10 cellular contexts compared by ENCODE assay signal in genomic region chr9:71897573-71897972, GRCh38. TPM values are rescaled to one million over a fixed set of nuclear protein-coding genes. Genes with fewer than 3 reads are reported as not detected.
DNase-seq lines count a peak whose midpoint lies in the region; ATAC-seq, FAIRE-seq and TF ChIP-seq lines count a peak whose summit lies in the region.
"Had no signal": no experiment of that assay in that cellular context is flagged by ENCODE, and none has a peak within 500 bp of the region (broad histone marks: within the 10 kb centered on the region; RNA-seq: fewer than 3 reads in every experiment).

No MANE protein-coding gene starts in this region.

- H3K36me3 ChIP-seq in K562 (ENCODE audit: control insufficient read depth, insufficient read depth, low read length): no peaks in the 10 kb centered on the region
- H3K36me3 ChIP-seq in upper lobe of left lung: no peaks in the 10 kb centered on the region
- H3K36me3 ChIP-seq in SK-N-SH (replicated peaks in 1 of 2; ENCODE audit: control insufficient read depth in 1 of 2, insufficient read depth in 2 of 2, low read length in 1 of 2): no peaks in the 10 kb centered on the region
- H3K36me3 ChIP-seq: tibial artery had no signal

- DNase-seq in GM10248 (ENCODE audit: extremely low spot score) (peak; percentile 34), K562 (ENCODE audit: extremely low read depth in 1 of 4, low spot score in 3 of 4) (no peak), upper lobe of left lung (no peak), GM10266 (ENCODE audit: extremely low spot score) (no peak), epidermal melanocyte (ENCODE audit: insufficient read length, low spot score) (no peak), SK-N-SH (no peak)
- DNase-seq: NCI-H1048, tibial artery had no signal

- H3K79me2 ChIP-seq in K562 (ENCODE audit: control insufficient read depth, insufficient read depth, low read length) (peaks cover 80% of the 10 kb centered on the region), SK-N-SH (ENCODE audit: insufficient read depth) (peaks cover 82% of the 10 kb centered on the region)

- H2AFZ ChIP-seq in K562 (ENCODE audit: low read depth, low read length): no peak overlapping the region
- no peak overlapping the region for H2AFZ ChIP-seq in SK-N-SH (ENCODE audit: low read depth)

- no peak for TF ChIP-seq EP300 in K562 (IDR thresholded peaks at IDR 0.05; ENCODE audit: low read length)
- no peak for TF ChIP-seq EP300 in upper lobe of left lung (IDR thresholded peaks at IDR 0.05)
- TF ChIP-seq EP300 in SK-N-SH (IDR thresholded peaks at IDR 0.05; ENCODE audit: borderline replicate concordance in 1 of 2, low read depth in 1 of 2, low read length in 1 of 2): no peak

- peaks cover 0 to 4% of the 10 kb centered on the region in 2 experiments; a peak in 3 of 5 replicates for H3K4me1 ChIP-seq in K562 (replicated peaks in 1 of 2; ENCODE audit: control insufficient read depth in 2 of 2, insufficient read depth in 2 of 2, low read length in 2 of 2)
- H3K4me1 ChIP-seq in upper lobe of left lung: peaks cover 20 to 36% (median 24%) of the 10 kb centered on the region in 4 donors
- no peaks in the 10 kb centered on the region; a peak in 2 of 4 replicates for H3K4me1 ChIP-seq in SK-N-SH (ENCODE audit: control insufficient read depth in 1 of 2, insufficient read depth in 2 of 2, low read depth in 1 of 2, low read length in 1 of 2)

- intact Hi-C loops in K562 (cut with micrococcal nuclease): no loop called here

- no peak overlapping the region for H3K27ac ChIP-seq in K562 (ENCODE audit: extremely low read depth, low read depth, low read length)
- H3K27ac ChIP-seq in upper lobe of left lung: no peak overlapping the region
- no peak overlapping the region for H3K27ac ChIP-seq in SK-N-SH (ENCODE audit: low read depth in 2 of 2, low read length in 1 of 2)
- H3K27ac ChIP-seq: tibial artery had no signal

- no peak for FAIRE-seq in K562 (lab: Jason Lieb, UNC)

- H3K9me3 ChIP-seq in K562 (replicated peaks; ENCODE audit: control insufficient read depth, insufficient read depth, low read depth, low read length) (no peaks in the 10 kb centered on the region), upper lobe of left lung (no peaks in the 10 kb centered on the region), SK-N-SH (no peaks in the 10 kb centered on the region)
- H3K9me3 ChIP-seq: tibial artery had no signal

- no peaks in the 10 kb centered on the region for H3K9me1 ChIP-seq in K562 (ENCODE audit: control insufficient read depth, insufficient read depth, low read length)

- ATAC-seq in GM21390 (IDR thresholded peaks at IDR 0.05; ENCODE audit: unreplicated experiment) (peak; percentile 55), HG03571 (IDR thresholded peaks at IDR 0.05; ENCODE audit: unreplicated experiment) (peak; percentile 44), K562 (no peak), upper lobe of left lung (ENCODE audit: low FRiP score in 2 of 2) (no peak)

- H3F3A ChIP-seq in SK-N-SH (replicated peaks; ENCODE audit: insufficient read depth): no peaks in the 10 kb centered on the region

- in situ Hi-C loops in K562 (cut with MboI): no loop called here

- H3K27me3 ChIP-seq in K562 (ENCODE audit: control insufficient read depth in 2 of 2, insufficient read depth in 2 of 2, low read length in 2 of 2) (no peaks in the 10 kb centered on the region), upper lobe of left lung (no peaks in the 10 kb centered on the region), SK-N-SH (ENCODE audit: insufficient read depth) (no peaks in the 10 kb centered on the region)
- H3K27me3 ChIP-seq: tibial artery had no signal

- H3K4me2 ChIP-seq in K562 (ENCODE audit: insufficient read depth, low read length) (no peak overlapping the region), SK-N-SH (no peak overlapping the region)

- POLR2A ChIA-PET in GM10248 (lab: Yijun Ruan, JAX): no interaction called here
- POLR2A ChIA-PET in K562 (lab: Yijun Ruan, JAX): no interaction called here
- POLR2A ChIA-PET in SK-N-SH (lab: Yijun Ruan, JAX): no interaction called here

- CTCF ChIA-PET in GM10248 (lab: Yijun Ruan, JAX): interaction anchor here (2.2 kb wide), 1 partner anchor 10 kb away, joined by 10 read pairs; no protein-coding TSS in a partner anchor
- CTCF ChIA-PET in K562 (lab: Yijun Ruan, JAX; ENCODE audit: low intra/inter-chr PET ratio): no interaction called here
- CTCF ChIA-PET in SK-N-SH (lab: Yijun Ruan, JAX): no interaction called here

- H3K9ac ChIP-seq in K562 (ENCODE audit: insufficient read depth in 1 of 2, low read depth in 2 of 2, low read length in 2 of 2) (no peak overlapping the region), SK-N-SH (no peak overlapping the region)

- H3K4me3 ChIP-seq in K562 (no peak overlapping the region), upper lobe of left lung (no peak overlapping the region), SK-N-SH (ENCODE audit: low read depth in 2 of 2, low read length in 1 of 2) (no peak overlapping the region)
- H3K4me3 ChIP-seq: tibial artery had no signal

- BruUV-seq in K562 (replicated peaks; lab: Mats Ljungman, UMichigan): no TSS peak

- TF ChIP-seq POLR2A in K562 (conservative IDR thresholded peaks at IDR 0.05): no peak
- TF ChIP-seq POLR2A in upper lobe of left lung (IDR thresholded peaks at IDR 0.05): no peak

- no peaks in the 10 kb centered on the region for H3K9me2 ChIP-seq in SK-N-SH

- TF ChIP-seq CTCF in GM10248 (IDR thresholded peaks at IDR 0.05; ENCODE audit: control extremely low read depth, extremely low read depth, low read depth, missing control alignments): no peak
- no peak for TF ChIP-seq CTCF in K562 (IDR thresholded peaks at IDR 0.05 in 2 of 3, conservative IDR thresholded peaks at IDR 0.05 in 1 of 3; ENCODE audit: insufficient read depth in 2 of 3, low read depth in 1 of 3, low read length in 3 of 3)
- no peak for TF ChIP-seq CTCF in upper lobe of left lung (IDR thresholded peaks at IDR 0.05)
- TF ChIP-seq CTCF in GM10266 (IDR thresholded peaks at IDR 0.05; ENCODE audit: control insufficient read depth, insufficient read depth, low read depth, missing control alignments): no peak
- TF ChIP-seq CTCF in SK-N-SH (IDR thresholded peaks at IDR 0.05): no peak

- 75% methylated on average over 1 of the region's 1 CpG for WGBS in K562 (ENCODE audit: insufficient coverage, low coverage, missing lambda C conversion rate)
- 57 to 62% methylated on average over 1 of the region's 1 CpG for WGBS in upper lobe of left lung, 2 donors
- WGBS in SK-N-SH (ENCODE audit: low lambda C conversion rate): 94% methylated on average over 1 of the region's 1 CpG

- no peaks in the 10 kb centered on the region for H4K20me1 ChIP-seq in K562 (replicated peaks; ENCODE audit: control insufficient read depth, insufficient read depth, low read length)
- peaks cover 62% of the 10 kb centered on the region for H4K20me1 ChIP-seq in SK-N-SH (ENCODE audit: insufficient read depth)

- no peak for TF ChIP-seq RAD21 in K562 (CRISPR knock-in tag; conservative IDR thresholded peaks at IDR 0.05 in 1 of 2, IDR thresholded peaks at IDR 0.05 in 1 of 2)
- no peak for TF ChIP-seq RAD21 in SK-N-SH (IDR thresholded peaks at IDR 0.05; ENCODE audit: low read length)

TF ChIP-seq in K562, 482 proteins besides CTCF, POLR2A, EP300 and RAD21 (continues in another document):
- no peak for TF ChIP-seq CXXC5 (CRISPR knock-in tag; IDR thresholded peaks at IDR 0.05)

RNA-seq across cellular contexts. Expression of gene ABHD17B, which starts 13.4 kb away (rescaled TPM):
- total RNA-seq in K562 (2011; cell fraction: chromatin; rRNA removed; ENCODE audit: low replicate concordance): 9.9 and 14.4 TPM in 2 replicates
- total RNA-seq in K562 (2011; cell fraction: nucleolus; rRNA removed): 4.2 and 5.1 TPM in 2 replicates
- total RNA-seq in K562 (2011; cell fraction: nucleoplasm; rRNA removed): 6.3 and 9.3 TPM in 2 replicates
- total RNA-seq in K562 (2014; rRNA removed): 7.6 and 10.1 TPM in 2 replicates
- 13.4 and 13.9 TPM in 2 replicates for total RNA-seq in K562 (2014; rRNA removed; fragmentation: Illumina TruSeq; extraction: Trizol)
- total RNA-seq in K562 (2015; rRNA removed; fragmentation: Illumina TruSeq; extraction: Trizol): 13.2 and 13.5 TPM in 2 replicates
- 11.9 and 14.2 TPM in 2 replicates for total RNA-seq in K562 (2021)
- polyA plus RNA-seq in K562 (2011; rRNA removed): 12.1 and 12.8 TPM in 2 replicates
- 6.6 and 10.2 TPM in 2 replicates for polyA plus RNA-seq in K562 (2011; cell fraction: cytosol; rRNA removed)
- polyA plus RNA-seq in K562 (2011; cell fraction: nucleus; rRNA removed): 3.5 and 5.6 TPM in 2 replicates
- 6.1 and 7.0 TPM in 2 replicates for polyA plus RNA-seq in K562 (2012)
- 7.8 and 8.6 TPM in 2 replicates for polyA plus RNA-seq in K562 (2014; fragmentation: Illumina TruSeq; extraction: Trizol)
- polyA plus RNA-seq in K562 (2014; fragmentation: Nextera tagmentation; extraction: Ambion mirVana): 1 to 10 TPM; 1.9 to 3.3 TPM
- polyA plus RNA-seq in K562 (2014; rRNA removed): 8.8 and 10.4 TPM in 2 replicates
- 31.1 and 36.0 TPM in 2 replicates for polyA minus RNA-seq in K562 (2011; rRNA and poly(A)+ RNA removed)
- polyA minus RNA-seq in K562 (2011; cell fraction: cytosol; rRNA and poly(A)+ RNA removed): 8.7 and 10.4 TPM in 2 replicates
- polyA minus RNA-seq in K562 (2011; cell fraction: nucleus; rRNA and poly(A)+ RNA removed): 5.1 and 7.8 TPM in 2 replicates
- 10 to 100 TPM in 5 of 6 donors, 1 to 10 TPM in 1; 3.9 to 27.3 (median 12.8) TPM for total RNA-seq in upper lobe of left lung
- 7.3 and 9.8 TPM in 2 replicates for polyA plus RNA-seq in SK-N-SH (2012; rRNA removed)
- polyA plus RNA-seq in SK-N-SH (2012; cell fraction: cytosol; rRNA removed): 9.5 and 10.2 TPM in 2 replicates
- polyA plus RNA-seq in SK-N-SH (2012; cell fraction: nucleus; rRNA removed): 6.3 and 7.9 TPM in 2 replicates

RNA-seq across cellular contexts. Expression of gene C9orf85, which starts 13.9 kb away (rescaled TPM):
- total RNA-seq in K562 (2011; cell fraction: chromatin; rRNA removed; ENCODE audit: low replicate concordance): 4.8 and 9.7 TPM in 2 replicates
- 2.9 and 4.0 TPM in 2 replicates for total RNA-seq in K562 (2011; cell fraction: nucleolus; rRNA removed)
- total RNA-seq in K562 (2011; cell fraction: nucleoplasm; rRNA removed): 5.4 and 8.1 TPM in 2 replicates
- total RNA-seq in K562 (2014; rRNA removed) (6.9 and 11.8 TPM in 2 replicates), K562 (2014; rRNA removed; fragmentation: Illumina TruSeq; extraction: Trizol) (14.5 and 16.2 TPM in 2 replicates), K562 (2015; rRNA removed; fragmentation: Illumina TruSeq; extraction: Trizol) (15.8 and 15.9 TPM in 2 replicates), K562 (2021) (6.7 TPM in 2 replicates), upper lobe of left lung (10 to 100 TPM in 2 of 6 donors, 1 to 10 TPM in 4; 6.5 to 13.0 (median 9.0) TPM)
- polyA plus RNA-seq in K562 (2011; rRNA removed) (8.0 and 9.5 TPM in 2 replicates), K562 (2014; fragmentation: Illumina TruSeq; extraction: Trizol) (12.7 and 17.6 TPM in 2 replicates), K562 (2014; fragmentation: Nextera tagmentation; extraction: Ambion mirVana) (10 to 100 TPM; 11.9 to 14.6 TPM), K562 (2014; rRNA removed) (13.0 and 15.1 TPM in 2 replicates), SK-N-SH (2012; rRNA removed) (11.1 and 14.4 TPM in 2 replicates)
- polyA plus RNA-seq in K562 (2011; cell fraction: cytosol; rRNA removed): 4.1 and 8.2 TPM in 2 replicates
- 1.6 and 2.3 TPM in 2 replicates for polyA plus RNA-seq in K562 (2011; cell fraction: nucleus; rRNA removed)
- polyA plus RNA-seq in K562 (2012): 10.0 and 10.5 TPM in 2 replicates
- 4.1 and 6.7 TPM in 2 replicates for polyA minus RNA-seq in K562 (2011; rRNA and poly(A)+ RNA removed)
- polyA minus RNA-seq in K562 (2011; cell fraction: cytosol; rRNA and poly(A)+ RNA removed): 3.6 and 7.0 TPM in 2 replicates
- 3.1 and 4.9 TPM in 2 replicates for polyA minus RNA-seq in K562 (2011; cell fraction: nucleus; rRNA and poly(A)+ RNA removed)
- 18.0 and 25.2 TPM in 2 replicates for polyA plus RNA-seq in SK-N-SH (2012; cell fraction: cytosol; rRNA removed)
- polyA plus RNA-seq in SK-N-SH (2012; cell fraction: nucleus; rRNA removed): 4.9 and 8.3 TPM in 2 replicates

Comparison
In these comparisons a context has a peak if more than half of its experiments do, and no peak if none do; other contexts are left out.
1. ATAC-seq: peak in GM21390 (single experiment) and HG03571 (single experiment); none in K562 (single experiment) and upper lobe of left lung (0 of 2).